In the genomic region with DNA sequence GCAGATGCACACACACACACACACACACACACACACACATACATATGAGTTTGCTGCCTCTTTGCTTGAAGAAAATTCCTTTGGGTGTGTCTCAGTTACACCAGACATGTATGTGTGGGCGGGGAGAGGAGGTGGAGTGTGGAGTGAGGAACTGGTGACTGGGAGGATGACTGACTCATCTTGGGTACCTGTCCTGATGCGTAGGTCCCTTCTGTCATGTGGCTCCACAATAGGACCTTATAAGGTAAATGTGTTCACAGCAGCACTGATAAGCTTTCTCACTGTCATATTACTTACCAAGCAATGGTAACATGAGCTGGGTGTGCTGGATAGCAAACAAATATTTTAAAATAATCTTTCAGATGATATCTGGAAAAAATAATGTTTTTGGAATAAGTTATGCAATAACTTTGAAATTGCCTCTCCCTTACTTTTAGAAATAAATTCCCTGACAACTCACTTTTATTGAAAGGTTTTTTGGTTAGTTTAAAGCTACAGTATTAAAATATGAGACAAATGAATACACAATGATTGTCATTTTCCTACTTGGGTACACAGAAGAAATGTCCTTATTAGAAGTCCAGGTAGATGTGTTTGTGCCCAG, we compare ENCODE assay signal across 8 cellular contexts. TPM values are rescaled to one million over a fixed set of nuclear protein-coding genes. Genes with fewer than 3 reads are reported as not detected.
A peak's percentile ranks its signal among the peaks of the same experiment; 100 is the strongest.
DNase-seq lines count a peak whose midpoint lies in the region; ATAC-seq and TF ChIP-seq lines count a peak whose summit lies in the region.

No MANE protein-coding gene starts in this region.

- no peaks in the 10 kb centered on the region for H4K20me1 ChIP-seq in mammary epithelial cell (ENCODE audit: insufficient read depth, low read length)

- in situ Hi-C loops in mammary epithelial cell (cut with MboI; ENCODE audit: low sequenced_read_pairs in 2 of 2), result no loop called here

- H3K4me3 ChIP-seq in LNCaP clone FGC (ENCODE audit: low read depth, low read length) (no peak overlapping the region), mammary epithelial cell (replicated peaks in 1 of 3; ENCODE audit: insufficient read depth in 1 of 3, low read depth in 2 of 3, low read length in 3 of 3) (no peak overlapping the region), body of pancreas (no peak overlapping the region), ovary (no peak overlapping the region)

- 0% methylated on average over 2 of the region's 2 CpGs for WGBS in mammary epithelial cell (ENCODE audit: low coverage, missing lambda C conversion rate)
- 64 to 76% methylated on average over 2 of the region's 2 CpGs for WGBS in body of pancreas, 2 donors
- WGBS in ovary, 3 donors, result 67 to 79% (median 77%) methylated on average over 2 of the region's 2 CpGs

- peak; percentile 11 for DNase-seq in LNCaP clone FGC (ENCODE audit: low read depth)
- peak; percentile 99 for DNase-seq in mammary epithelial cell
- DNase-seq in stimulated activated CD4-positive, alpha-beta T cell treated with anti-CD3 and anti-CD28 coated beads, TNF-alpha, amount 100 ng/mL, for 48 hours (ENCODE audit: low read depth in 3 of 3), result peak; percentile 17 to 58 (median 48)
- no peak for DNase-seq in body of pancreas
- DNase-seq in NCI-H748 treated with DMSO at 0.1 percent for 48 hours (lab: John Stamatoyannopoulos, UW), result no peak
- DNase-seq in MV-4-11 (lab: John Stamatoyannopoulos, UW), result no peak
- DNase-seq in ovary, result no peak

- no peaks in the 10 kb centered on the region for H3K36me3 ChIP-seq in mammary epithelial cell (ENCODE audit: insufficient read depth, low read length)
- no peaks in the 10 kb centered on the region for H3K36me3 ChIP-seq in body of pancreas (replicated peaks in 1 of 2; ENCODE audit: insufficient read depth in 1 of 2, low read depth in 2 of 2)
- no peaks in the 10 kb centered on the region for H3K36me3 ChIP-seq in ovary

- intact Hi-C loops in mammary epithelial cell (cut with micrococcal nuclease), result no loop called here
- intact Hi-C loops in body of pancreas (cut with DNase I), result no loop called here
- intact Hi-C loops in ovary (cut with DNase I), result no loop called here

- CTCF ChIA-PET in mammary epithelial cell (lab: Charles Lee; ENCODE audit: low non-redundant PET), result no interaction called here

- no peak for TF ChIP-seq EP300 in ovary (IDR thresholded peaks at IDR 0.05)

- peak; percentile 87 for ATAC-seq in GM21360 (IDR thresholded peaks at IDR 0.05; ENCODE audit: unreplicated experiment)
- no peak for ATAC-seq in body of pancreas

- H3K9me3 ChIP-seq in mammary epithelial cell (replicated peaks; ENCODE audit: insufficient read depth, low read length), result no peaks in the 10 kb centered on the region
- H3K9me3 ChIP-seq in body of pancreas, result no peaks in the 10 kb centered on the region
- no peaks in the 10 kb centered on the region for H3K9me3 ChIP-seq in ovary

- H3K9ac ChIP-seq in mammary epithelial cell (ENCODE audit: insufficient read depth, low read length), result peak overlapping the region; percentile 31

- H3K79me2 ChIP-seq in mammary epithelial cell (ENCODE audit: insufficient read depth, low read length), result no peaks in the 10 kb centered on the region

- dilution Hi-C loops in mammary epithelial cell (cut with HindIII; ENCODE audit: low sequenced_read_pairs), result no loop called here

- TF ChIP-seq POLR2A in body of pancreas (IDR thresholded peaks at IDR 0.05), result no peak
- no peak for TF ChIP-seq POLR2A in ovary (IDR thresholded peaks at IDR 0.05)

- peak overlapping the region; percentile 3 for H3K4me2 ChIP-seq in mammary epithelial cell (ENCODE audit: insufficient read depth, low read depth, low read length)

- no peaks in the 10 kb centered on the region for H3K27me3 ChIP-seq in mammary epithelial cell (ENCODE audit: insufficient read depth, low read length)
- no peaks in the 10 kb centered on the region for H3K27me3 ChIP-seq in body of pancreas
- H3K27me3 ChIP-seq in ovary, result no peaks in the 10 kb centered on the region

- peaks cover 16% of the 10 kb centered on the region for H3K4me1 ChIP-seq in mammary epithelial cell (ENCODE audit: insufficient read depth, low read length)
- no peaks in the 10 kb centered on the region for H3K4me1 ChIP-seq in body of pancreas
- H3K4me1 ChIP-seq in ovary (ENCODE audit: insufficient read depth), result no peaks in the 10 kb centered on the region

- H3K27ac ChIP-seq in mammary epithelial cell (ENCODE audit: insufficient read depth, low read depth, low read length) (peak overlapping the region; percentile 70), body of pancreas (no peak overlapping the region), ovary (no peak overlapping the region)

- TF ChIP-seq CTCF in LNCaP clone FGC (IDR thresholded peaks at IDR 0.05; ENCODE audit: control insufficient read depth, extremely low read depth, insufficient read depth), result no peak
- TF ChIP-seq CTCF in mammary epithelial cell (conservative IDR thresholded peaks at IDR 0.05 in 1 of 2, IDR thresholded peaks at IDR 0.05 in 1 of 2; ENCODE audit: extremely low read depth in 1 of 2, insufficient read depth in 1 of 2, low read depth in 1 of 2, low read length in 2 of 2), result no peak
- TF ChIP-seq CTCF in body of pancreas (IDR thresholded peaks at IDR 0.05), result no peak
- TF ChIP-seq CTCF in ovary (IDR thresholded peaks at IDR 0.05), result no peak

- BruUV-seq in mammary epithelial cell (replicated peaks; lab: Mats Ljungman, UMichigan), result TSS peak; percentile 65

- H2AFZ ChIP-seq in mammary epithelial cell (ENCODE audit: low read depth, low read length), result no peak overlapping the region

RNA-seq across cellular contexts. Expression of a gene that starts 45.2 kb away (rescaled TPM):
- total RNA-seq in mammary epithelial cell (under 1 TPM; 0.33 to 0.52 TPM), body of pancreas (1 to 10 TPM in 1 of 2 donors, not detected in 1; 1.0 TPM), ovary (under 1 TPM in 4 of 7 donors, not detected in 3; 0.08 to 0.46 (median 0.15) TPM)
- polyA plus RNA-seq in mammary epithelial cell (0.44 TPM), ovary (not detected)
- polyA minus RNA-seq in mammary epithelial cell, result 0.62 TPM

Comparison
In these comparisons a context has a peak if more than half of its experiments do, and no peak if none do; other contexts are left out.
1. DNase-seq: peak in LNCaP clone FGC (single experiment), mammary epithelial cell (single experiment) and stimulated activated CD4-positive, alpha-beta T cell treated with anti-CD3 and anti-CD28 coated beads, TNF-alpha, amount 100 ng/mL, for 48 hours (3 of 3); none in body of pancreas (0 of 4), NCI-H748 treated with DMSO at 0.1 percent for 48 hours (single experiment), MV-4-11 (single experiment) and ovary (0 of 5).